ENCODE assay signal across 8 cellular contexts in the genomic region with DNA sequence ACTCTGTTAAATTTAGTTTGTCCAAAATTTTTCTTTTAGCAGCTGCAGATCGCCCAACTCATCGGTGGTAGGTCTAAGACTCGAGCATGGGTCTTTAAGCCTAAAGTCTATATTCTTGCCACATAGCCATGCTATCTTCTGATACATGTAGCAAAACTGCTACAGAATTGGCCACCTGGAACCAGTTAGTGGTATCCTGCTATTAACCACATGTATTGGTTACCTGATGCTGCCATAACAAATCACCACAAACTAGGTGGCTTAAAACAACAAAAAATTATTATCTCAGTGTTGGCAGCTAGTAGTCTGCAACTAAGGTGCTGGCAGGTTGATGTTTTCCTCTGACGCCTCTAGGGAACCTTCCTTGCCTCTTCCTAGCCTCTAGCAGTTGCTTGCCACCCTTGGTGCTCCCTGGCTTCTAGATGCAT.
DNase-seq lines count a peak whose midpoint lies in the region; ATAC-seq and TF ChIP-seq lines count a peak whose summit lies in the region.

No MANE protein-coding gene starts in this region.

- peak; percentile 65 for DNase-seq in activated CD4-positive, alpha-beta T cell treated with anti-CD3 and anti-CD28 coated beads, Interleukin-2, amount 10 ng/mL, durations not matched to agents 24 days and 14 days
- no peak for DNase-seq in activated CD4-positive, alpha-beta T cell treated with anti-CD3 and anti-CD28 coated beads, Interleukin-2, amount 50 U/mL, for 1 hour
- DNase-seq in activated T-helper 1 cell treated with anti-CD3 and anti-CD28 coated beads, Interleukin-12 subunit alpha, Interleukin-12 subunit beta, Interleukin-2, Interleukin-4 antibody, amounts not matched to agents 30 ng/mL and 10 ng/mL and 1 ng/mL, durations not matched to agents 14 hours and 24 hours and 36 hours (ENCODE audit: low spot score): no peak
- DNase-seq in stimulated activated naive CD8-positive, alpha-beta T cell treated with anti-CD3 and anti-CD28 coated beads, Interleukin-15, amount 100 ng/mL, for 72 hours: no peak
- no peak for DNase-seq in occipital lobe (lab: John Stamatoyannopoulos, UW)
- no peak for DNase-seq in right atrium auricular region (ENCODE audit: low spot score)
- DNase-seq in uterus: no peak

- H3K4me3 ChIP-seq in right atrium auricular region (no peak overlapping the region), uterus (no peak overlapping the region)

- no peaks in the 10 kb centered on the region for H3K9me3 Mint-ChIP-seq in activated CD4-positive, alpha-beta T cell treated with anti-CD3 and anti-CD28 coated beads, Interleukin-2, amount 10 ng/mL, durations not matched to agents 24 days and 14 days
- H3K9me3 Mint-ChIP-seq in activated T-helper 1 cell treated with anti-CD3 and anti-CD28 coated beads, Interleukin-12 subunit alpha, Interleukin-12 subunit beta, Interleukin-2, Interleukin-4 antibody, amounts not matched to agents 30 ng/mL and 10 ng/mL and 1 ng/mL, durations not matched to agents 14 hours and 24 hours and 36 hours: peaks cover 10% of the 10 kb centered on the region
- no peaks in the 10 kb centered on the region for H3K9me3 Mint-ChIP-seq in stimulated activated naive CD8-positive, alpha-beta T cell treated with anti-CD3 and anti-CD28 coated beads, Interleukin-15, amount 100 ng/mL, for 72 hours

- H3K27ac ChIP-seq in right atrium auricular region: no peak overlapping the region
- H3K27ac ChIP-seq in uterus: no peak overlapping the region

- no peaks in the 10 kb centered on the region for H3K27me3 Mint-ChIP-seq in activated CD4-positive, alpha-beta T cell treated with anti-CD3 and anti-CD28 coated beads, Interleukin-2, amount 10 ng/mL, durations not matched to agents 24 days and 14 days
- no peaks in the 10 kb centered on the region for H3K27me3 Mint-ChIP-seq in activated T-helper 1 cell treated with anti-CD3 and anti-CD28 coated beads, Interleukin-12 subunit alpha, Interleukin-12 subunit beta, Interleukin-2, Interleukin-4 antibody, amounts not matched to agents 30 ng/mL and 10 ng/mL and 1 ng/mL, durations not matched to agents 14 hours and 24 hours and 36 hours (ENCODE audit: insufficient read depth)
- peaks cover 5% of the 10 kb centered on the region for H3K27me3 Mint-ChIP-seq in stimulated activated naive CD8-positive, alpha-beta T cell treated with anti-CD3 and anti-CD28 coated beads, Interleukin-15, amount 100 ng/mL, for 72 hours

- no peaks in the 10 kb centered on the region for H3K36me3 Mint-ChIP-seq in activated CD4-positive, alpha-beta T cell treated with anti-CD3 and anti-CD28 coated beads, Interleukin-2, amount 10 ng/mL, durations not matched to agents 24 days and 14 days (ENCODE audit: low read depth)
- H3K36me3 Mint-ChIP-seq in activated T-helper 1 cell treated with anti-CD3 and anti-CD28 coated beads, Interleukin-12 subunit alpha, Interleukin-12 subunit beta, Interleukin-2, Interleukin-4 antibody, amounts not matched to agents 30 ng/mL and 10 ng/mL and 1 ng/mL, durations not matched to agents 14 hours and 24 hours and 36 hours (ENCODE audit: low read depth): peaks cover 11% of the 10 kb centered on the region

- H3K4me3 Mint-ChIP-seq in activated CD4-positive, alpha-beta T cell treated with anti-CD3 and anti-CD28 coated beads, Interleukin-2, amount 10 ng/mL, durations not matched to agents 24 days and 14 days: peak overlapping the region; percentile 55
- H3K4me3 Mint-ChIP-seq in activated T-helper 1 cell treated with anti-CD3 and anti-CD28 coated beads, Interleukin-12 subunit alpha, Interleukin-12 subunit beta, Interleukin-2, Interleukin-4 antibody, amounts not matched to agents 30 ng/mL and 10 ng/mL and 1 ng/mL, durations not matched to agents 14 hours and 24 hours and 36 hours: peak overlapping the region; percentile 46
- peak overlapping the region; percentile 61 to 65 for H3K4me3 Mint-ChIP-seq in stimulated activated naive CD8-positive, alpha-beta T cell treated with anti-CD3 and anti-CD28 coated beads, Interleukin-15, amount 100 ng/mL, for 72 hours

- no peak for TF ChIP-seq POLR2A in uterus (IDR thresholded peaks at IDR 0.05)

- peak overlapping the region; percentile 73 for H3K27ac Mint-ChIP-seq in activated CD4-positive, alpha-beta T cell treated with anti-CD3 and anti-CD28 coated beads, Interleukin-2, amount 10 ng/mL, durations not matched to agents 24 days and 14 days
- peak overlapping the region; percentile 73 for H3K27ac Mint-ChIP-seq in activated T-helper 1 cell treated with anti-CD3 and anti-CD28 coated beads, Interleukin-12 subunit alpha, Interleukin-12 subunit beta, Interleukin-2, Interleukin-4 antibody, amounts not matched to agents 30 ng/mL and 10 ng/mL and 1 ng/mL, durations not matched to agents 14 hours and 24 hours and 36 hours
- peak overlapping the region; percentile 17 to 71 for H3K27ac Mint-ChIP-seq in stimulated activated naive CD8-positive, alpha-beta T cell treated with anti-CD3 and anti-CD28 coated beads, Interleukin-15, amount 100 ng/mL, for 72 hours

- H3K4me1 Mint-ChIP-seq in activated CD4-positive, alpha-beta T cell treated with anti-CD3 and anti-CD28 coated beads, Interleukin-2, amount 10 ng/mL, durations not matched to agents 24 days and 14 days: peaks cover 43% of the 10 kb centered on the region
- peaks cover 60% of the 10 kb centered on the region for H3K4me1 Mint-ChIP-seq in activated T-helper 1 cell treated with anti-CD3 and anti-CD28 coated beads, Interleukin-12 subunit alpha, Interleukin-12 subunit beta, Interleukin-2, Interleukin-4 antibody, amounts not matched to agents 30 ng/mL and 10 ng/mL and 1 ng/mL, durations not matched to agents 14 hours and 24 hours and 36 hours (ENCODE audit: low read depth)
- peaks cover 64% of the 10 kb centered on the region for H3K4me1 Mint-ChIP-seq in stimulated activated naive CD8-positive, alpha-beta T cell treated with anti-CD3 and anti-CD28 coated beads, Interleukin-15, amount 100 ng/mL, for 72 hours

- H3K4me1 ChIP-seq in right atrium auricular region (no peaks in the 10 kb centered on the region), uterus (no peaks in the 10 kb centered on the region)

- H3K9me3 ChIP-seq in right atrium auricular region (no peaks in the 10 kb centered on the region), uterus (no peaks in the 10 kb centered on the region)

- H3K36me3 ChIP-seq in right atrium auricular region (no peaks in the 10 kb centered on the region), uterus (no peaks in the 10 kb centered on the region)

- no peaks in the 10 kb centered on the region for H3K27me3 ChIP-seq in right atrium auricular region
- H3K27me3 ChIP-seq in uterus: no peaks in the 10 kb centered on the region

- TF ChIP-seq CTCF in right atrium auricular region (IDR thresholded peaks at IDR 0.05) (no peak), uterus (IDR thresholded peaks at IDR 0.05) (no peak)

- intact Hi-C loops in activated CD4-positive, alpha-beta T cell treated with anti-CD3 and anti-CD28 coated beads, Interleukin-2, amount 10 ng/mL, durations not matched to agents 24 days and 14 days (cut with micrococcal nuclease): no loop called here
- intact Hi-C loops in activated T-helper 1 cell treated with anti-CD3 and anti-CD28 coated beads, Interleukin-12 subunit alpha, Interleukin-12 subunit beta, Interleukin-2, Interleukin-4 antibody, amounts not matched to agents 30 ng/mL and 10 ng/mL and 1 ng/mL, durations not matched to agents 14 hours and 24 hours and 36 hours (cut with micrococcal nuclease): no loop called here
- intact Hi-C loops in uterus (cut with DNase I; ENCODE audit: low total_unique reads): no loop called here

- ATAC-seq in HG02981 (IDR thresholded peaks at IDR 0.05; ENCODE audit: unreplicated experiment): peak; percentile 89
- ATAC-seq in stimulated activated naive CD8-positive, alpha-beta T cell treated with anti-CD3 and anti-CD28 coated beads, Interleukin-15, amount 100 ng/mL, for 72 hours: peak; percentile 68
